1 cellular context compared by ENCODE assay signal in the genomic region with DNA sequence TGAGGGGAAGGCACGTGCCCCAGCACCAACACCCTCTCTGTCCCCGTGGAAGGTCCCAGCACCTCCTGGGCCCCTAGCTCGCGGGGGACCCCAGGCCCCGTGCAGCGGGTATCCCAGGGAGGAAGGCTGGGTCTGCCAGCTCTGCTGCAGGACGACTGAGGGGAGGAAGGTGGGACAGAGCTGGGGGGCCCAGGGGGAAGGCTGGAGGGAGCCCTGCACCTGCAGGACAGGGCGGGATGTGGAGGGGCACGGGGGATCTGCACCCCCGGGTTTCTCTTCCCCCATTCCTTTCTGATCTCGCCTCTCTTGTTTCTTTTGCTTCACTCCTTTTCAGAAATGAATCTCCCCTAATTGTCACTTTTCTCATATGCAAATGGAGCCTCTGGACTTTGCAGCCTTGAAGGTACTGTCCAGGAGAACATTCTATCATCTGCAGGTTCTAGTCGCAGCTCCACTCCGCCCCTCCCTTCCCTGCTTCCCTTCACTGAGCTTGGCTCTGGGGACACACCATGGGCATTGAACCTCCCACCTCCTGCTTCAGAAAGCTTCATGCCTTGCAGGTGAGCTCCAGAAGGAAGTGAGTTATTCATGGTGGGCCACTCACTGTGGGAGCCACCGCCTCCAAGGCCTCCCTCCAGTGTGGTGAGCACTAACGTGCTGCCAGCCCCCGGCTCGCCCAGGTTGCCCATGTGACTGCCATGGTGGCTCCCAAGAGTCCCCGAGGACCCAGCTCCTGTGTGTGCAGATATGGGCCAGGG.
TF ChIP-seq lines count a peak whose summit lies in the region.

No MANE protein-coding gene starts in this region.

TF ChIP-seq in GM23338, 12 proteins besides CTCF, POLR2A, EP300 and RAD21 (continued from another document):
- TF ChIP-seq, protein P1, sequence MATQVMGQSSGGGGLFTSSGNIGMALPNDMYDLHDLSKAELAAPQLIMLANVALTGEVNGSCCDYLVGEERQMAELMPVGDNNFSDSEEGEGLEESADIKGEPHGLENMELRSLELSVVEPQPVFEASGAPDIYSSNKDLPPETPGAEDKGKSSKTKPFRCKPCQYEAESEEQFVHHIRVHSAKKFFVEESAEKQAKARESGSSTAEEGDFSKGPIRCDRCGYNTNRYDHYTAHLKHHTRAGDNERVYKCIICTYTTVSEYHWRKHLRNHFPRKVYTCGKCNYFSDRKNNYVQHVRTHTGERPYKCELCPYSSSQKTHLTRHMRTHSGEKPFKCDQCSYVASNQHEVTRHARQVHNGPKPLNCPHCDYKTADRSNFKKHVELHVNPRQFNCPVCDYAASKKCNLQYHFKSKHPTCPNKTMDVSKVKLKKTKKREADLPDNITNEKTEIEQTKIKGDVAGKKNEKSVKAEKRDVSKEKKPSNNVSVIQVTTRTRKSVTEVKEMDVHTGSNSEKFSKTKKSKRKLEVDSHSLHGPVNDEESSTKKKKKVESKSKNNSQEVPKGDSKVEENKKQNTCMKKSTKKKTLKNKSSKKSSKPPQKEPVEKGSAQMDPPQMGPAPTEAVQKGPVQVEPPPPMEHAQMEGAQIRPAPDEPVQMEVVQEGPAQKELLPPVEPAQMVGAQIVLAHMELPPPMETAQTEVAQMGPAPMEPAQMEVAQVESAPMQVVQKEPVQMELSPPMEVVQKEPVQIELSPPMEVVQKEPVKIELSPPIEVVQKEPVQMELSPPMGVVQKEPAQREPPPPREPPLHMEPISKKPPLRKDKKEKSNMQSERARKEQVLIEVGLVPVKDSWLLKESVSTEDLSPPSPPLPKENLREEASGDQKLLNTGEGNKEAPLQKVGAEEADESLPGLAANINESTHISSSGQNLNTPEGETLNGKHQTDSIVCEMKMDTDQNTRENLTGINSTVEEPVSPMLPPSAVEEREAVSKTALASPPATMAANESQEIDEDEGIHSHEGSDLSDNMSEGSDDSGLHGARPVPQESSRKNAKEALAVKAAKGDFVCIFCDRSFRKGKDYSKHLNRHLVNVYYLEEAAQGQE (IDR thresholded peaks at IDR 0.05; ENCODE audit: unreplicated experiment) = no peak
- TF ChIP-seq, protein P2, sequence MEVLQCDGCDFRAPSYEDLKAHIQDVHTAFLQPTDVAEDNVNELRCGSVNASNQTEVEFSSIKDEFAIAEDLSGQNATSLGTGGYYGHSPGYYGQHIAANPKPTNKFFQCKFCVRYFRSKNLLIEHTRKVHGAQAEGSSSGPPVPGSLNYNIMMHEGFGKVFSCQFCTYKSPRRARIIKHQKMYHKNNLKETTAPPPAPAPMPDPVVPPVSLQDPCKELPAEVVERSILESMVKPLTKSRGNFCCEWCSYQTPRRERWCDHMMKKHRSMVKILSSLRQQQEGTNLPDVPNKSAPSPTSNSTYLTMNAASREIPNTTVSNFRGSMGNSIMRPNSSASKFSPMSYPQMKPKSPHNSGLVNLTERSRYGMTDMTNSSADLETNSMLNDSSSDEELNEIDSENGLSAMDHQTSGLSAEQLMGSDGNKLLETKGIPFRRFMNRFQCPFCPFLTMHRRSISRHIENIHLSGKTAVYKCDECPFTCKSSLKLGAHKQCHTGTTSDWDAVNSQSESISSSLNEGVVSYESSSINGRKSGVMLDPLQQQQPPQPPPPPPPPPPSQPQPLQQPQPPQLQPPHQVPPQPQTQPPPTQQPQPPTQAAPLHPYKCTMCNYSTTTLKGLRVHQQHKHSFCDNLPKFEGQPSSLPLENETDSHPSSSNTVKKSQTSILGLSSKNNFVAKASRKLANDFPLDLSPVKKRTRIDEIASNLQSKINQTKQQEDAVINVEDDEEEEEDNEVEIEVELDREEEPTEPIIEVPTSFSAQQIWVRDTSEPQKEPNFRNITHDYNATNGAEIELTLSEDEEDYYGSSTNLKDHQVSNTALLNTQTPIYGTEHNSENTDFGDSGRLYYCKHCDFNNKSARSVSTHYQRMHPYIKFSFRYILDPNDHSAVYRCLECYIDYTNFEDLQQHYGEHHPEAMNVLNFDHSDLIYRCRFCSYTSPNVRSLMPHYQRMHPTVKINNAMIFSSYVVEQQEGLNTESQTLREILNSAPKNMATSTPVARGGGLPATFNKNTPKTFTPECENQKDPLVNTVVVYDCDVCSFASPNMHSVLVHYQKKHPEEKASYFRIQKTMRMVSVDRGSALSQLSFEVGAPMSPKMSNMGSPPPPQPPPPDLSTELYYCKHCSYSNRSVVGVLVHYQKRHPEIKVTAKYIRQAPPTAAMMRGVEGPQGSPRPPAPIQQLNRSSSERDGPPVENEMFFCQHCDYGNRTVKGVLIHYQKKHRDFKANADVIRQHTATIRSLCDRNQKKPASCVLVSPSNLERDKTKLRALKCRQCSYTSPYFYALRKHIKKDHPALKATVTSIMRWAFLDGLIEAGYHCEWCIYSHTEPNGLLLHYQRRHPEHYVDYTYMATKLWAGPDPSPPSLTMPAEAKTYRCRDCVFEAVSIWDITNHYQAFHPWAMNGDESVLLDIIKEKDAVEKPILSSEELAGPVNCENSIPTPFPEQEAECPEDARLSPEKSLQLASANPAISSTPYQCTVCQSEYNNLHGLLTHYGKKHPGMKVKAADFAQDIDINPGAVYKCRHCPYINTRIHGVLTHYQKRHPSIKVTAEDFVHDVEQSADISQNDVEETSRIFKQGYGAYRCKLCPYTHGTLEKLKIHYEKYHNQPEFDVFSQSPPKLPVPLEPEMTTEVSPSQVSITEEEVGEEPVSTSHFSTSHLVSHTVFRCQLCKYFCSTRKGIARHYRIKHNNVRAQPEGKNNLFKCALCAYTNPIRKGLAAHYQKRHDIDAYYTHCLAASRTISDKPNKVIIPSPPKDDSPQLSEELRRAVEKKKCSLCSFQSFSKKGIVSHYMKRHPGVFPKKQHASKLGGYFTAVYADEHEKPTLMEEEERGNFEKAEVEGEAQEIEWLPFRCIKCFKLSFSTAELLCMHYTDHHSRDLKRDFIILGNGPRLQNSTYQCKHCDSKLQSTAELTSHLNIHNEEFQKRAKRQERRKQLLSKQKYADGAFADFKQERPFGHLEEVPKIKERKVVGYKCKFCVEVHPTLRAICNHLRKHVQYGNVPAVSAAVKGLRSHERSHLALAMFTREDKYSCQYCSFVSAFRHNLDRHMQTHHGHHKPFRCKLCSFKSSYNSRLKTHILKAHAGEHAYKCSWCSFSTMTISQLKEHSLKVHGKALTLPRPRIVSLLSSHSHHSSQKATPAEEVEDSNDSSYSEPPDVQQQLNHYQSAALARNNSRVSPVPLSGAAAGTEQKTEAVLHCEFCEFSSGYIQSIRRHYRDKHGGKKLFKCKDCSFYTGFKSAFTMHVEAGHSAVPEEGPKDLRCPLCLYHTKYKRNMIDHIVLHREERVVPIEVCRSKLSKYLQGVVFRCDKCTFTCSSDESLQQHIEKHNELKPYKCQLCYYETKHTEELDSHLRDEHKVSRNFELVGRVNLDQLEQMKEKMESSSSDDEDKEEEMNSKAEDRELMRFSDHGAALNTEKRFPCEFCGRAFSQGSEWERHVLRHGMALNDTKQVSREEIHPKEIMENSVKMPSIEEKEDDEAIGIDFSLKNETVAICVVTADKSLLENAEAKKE (CRISPR knock-in tag; IDR thresholded peaks at IDR 0.05) = no peak
